In genomic region chrX:20498851-20499635, GRCh38 we compare ENCODE assay signal across 32 cellular contexts.
DNase-seq lines count a peak whose midpoint lies in the region; ATAC-seq and TF ChIP-seq lines count a peak whose summit lies in the region.
"Had no signal": no experiment of that assay in that cellular context is flagged by ENCODE, and none has a peak within 500 bp of the region (broad histone marks: within the 10 kb centered on the region; RNA-seq: fewer than 3 reads in every experiment).

No MANE protein-coding gene starts in this region.

- no peaks in the 10 kb centered on the region for H3K27me3 ChIP-seq in colonic mucosa
- H3K27me3 ChIP-seq: BLaER1 treated with 17β-estradiol and CSF1 and Interleukin-3, amounts not matched to agents 10 nM and 100 nM; sigmoid colon had no signal

- no peaks in the 10 kb centered on the region for H3K9me3 ChIP-seq in colonic mucosa
- no peaks in the 10 kb centered on the region for H3K9me3 ChIP-seq in mucosa of descending colon
- H3K9me3 ChIP-seq: BLaER1 treated with 17β-estradiol and CSF1 and Interleukin-3, amounts not matched to agents 10 nM and 100 nM; breast epithelium; lower lobe of right lung; prostate gland; sigmoid colon; tibial nerve had no signal

- ATAC-seq in mucosa of descending colon (peak; percentile 51), T-cell (replicated peaks in 1 of 4) (no peak), GM18511 (IDR thresholded peaks at IDR 0.05; ENCODE audit: unreplicated experiment) (no peak)
- ATAC-seq: lower lobe of right lung; naive thymus-derived CD8-positive, alpha-beta T cell; Panc1 had no signal

- peak overlapping the region; percentile 1 for H3K27ac ChIP-seq in colonic mucosa
- H3K27ac ChIP-seq: BLaER1 treated with 17β-estradiol and CSF1 and Interleukin-3, amounts not matched to agents 10 nM and 100 nM; breast epithelium; epithelial cell of prostate; lower lobe of right lung; prostate gland; sigmoid colon; tibial nerve had no signal

- H3K27ac Mint-ChIP-seq in T-cell, result no peak overlapping the region
- H3K27ac Mint-ChIP-seq: activated naive CD8-positive, alpha-beta T cell; activated T-cell treated with anti-CD3 and anti-CD28 coated beads, Interleukin-2, amount 50 U/mL, for 24 hours; stimulated activated effector memory CD8-positive, alpha-beta T cell treated with anti-CD3 and anti-CD28 coated beads, Interleukin-12 subunit alpha, Interleukin-12 subunit beta, amount 100 ng/mL, for 72 hours had no signal

- peaks cover 3 to 31% of the 10 kb centered on the region in 2 donors for H3K27me3 Mint-ChIP-seq in T-cell

- POLR2A ChIA-PET in T-cell (lab: Charles Lee), result no interaction called here

- CTCF ChIA-PET in T-cell (lab: Charles Lee), result no interaction called here

- H3K4me3 Mint-ChIP-seq in T-cell, result no peak overlapping the region
- H3K4me3 Mint-ChIP-seq: activated naive CD8-positive, alpha-beta T cell; activated T-cell treated with anti-CD3 and anti-CD28 coated beads, Interleukin-2, amount 50 U/mL, for 24 hours had no signal

- TF ChIP-seq CTCF in colonic mucosa (IDR thresholded peaks at IDR 0.05) (no peak), mucosa of descending colon (IDR thresholded peaks at IDR 0.05) (no peak)

- no peaks in the 10 kb centered on the region for H3K9me3 Mint-ChIP-seq in T-cell
- H3K9me3 Mint-ChIP-seq: activated T-cell treated with anti-CD3 and anti-CD28 coated beads, Interleukin-2, amount 50 U/mL, for 24 hours; naive thymus-derived CD8-positive, alpha-beta T cell; stimulated activated effector memory CD8-positive, alpha-beta T cell treated with anti-CD3 and anti-CD28 coated beads, Interleukin-12 subunit alpha, Interleukin-12 subunit beta, amount 100 ng/mL, for 72 hours had no signal

- intact Hi-C loops in colonic mucosa (cut with DNase I) (no loop called here), mucosa of descending colon (cut with DNase I, micrococcal nuclease) (no loop called here)

- no peak overlapping the region for H3K4me3 ChIP-seq in colonic mucosa
- no peak overlapping the region for H3K4me3 ChIP-seq in mucosa of descending colon
- H3K4me3 ChIP-seq: BLaER1 treated with 17β-estradiol and CSF1 and Interleukin-3, amounts not matched to agents 10 nM and 100 nM; breast epithelium; lower lobe of right lung; prostate gland; sigmoid colon; tibial nerve had no signal

- H3K4me1 Mint-ChIP-seq in T-cell, result peaks cover 9 to 17% (median 13%) of the 10 kb centered on the region in 3 donors

- no peaks in the 10 kb centered on the region for H3K4me1 ChIP-seq in colonic mucosa
- H3K4me1 ChIP-seq in mucosa of descending colon (ENCODE audit: low read depth), result no peaks in the 10 kb centered on the region
- H3K4me1 ChIP-seq: BLaER1 treated with 17β-estradiol and CSF1 and Interleukin-3, amounts not matched to agents 10 nM and 100 nM; breast epithelium; lower lobe of right lung; prostate gland; tibial nerve had no signal

- H3K36me3 ChIP-seq in colonic mucosa (no peaks in the 10 kb centered on the region), mucosa of descending colon (ENCODE audit: low read depth) (no peaks in the 10 kb centered on the region)
- H3K36me3 ChIP-seq: BLaER1 treated with 17β-estradiol and CSF1 and Interleukin-3, amounts not matched to agents 10 nM and 100 nM; breast epithelium; lower lobe of right lung; prostate gland; sigmoid colon; tibial nerve had no signal

- H3K36me3 Mint-ChIP-seq in T-cell, result no peaks in the 10 kb centered on the region
- H3K36me3 Mint-ChIP-seq: activated naive CD8-positive, alpha-beta T cell; naive thymus-derived CD8-positive, alpha-beta T cell; stimulated activated effector memory CD8-positive, alpha-beta T cell treated with anti-CD3 and anti-CD28 coated beads, Interleukin-12 subunit alpha, Interleukin-12 subunit beta, amount 100 ng/mL, for 72 hours had no signal

- DNase-seq in EH (ENCODE audit: low read depth) (peak; percentile 40), LHCN-M2 (ENCODE audit: low read depth) (peak; percentile 24), colonic mucosa (no peak), mucosa of descending colon (no peak), T-cell (no peak)
- DNase-seq in central memory CD4-positive, alpha-beta T cell, result no peak
- DNase-seq: activated CD4-positive, alpha-beta T cell treated with anti-CD3 and anti-CD28 coated beads for 48 hours; activated CD8-positive, alpha-beta memory T cell treated with anti-CD3 and anti-CD28 coated beads for 24 hours; activated effector memory CD4-positive, alpha-beta T cell treated with anti-CD3 and anti-CD28 coated beads, Interleukin-2, amount 50 U/mL, for 16 hours; activated T-cell treated with anti-CD3 and anti-CD28 coated beads, Interleukin-2, amount 50 U/mL, for 24 hours; cortex of kidney; DND-41; effector memory CD4-positive, alpha-beta T cell; kidney; lower lobe of right lung; naive thymus-derived CD8-positive, alpha-beta T cell; NCI-H1092; NCI-H1694; NCI-H2171; NCI-H524 treated with DMSO at 0.1 percent for 48 hours; nucleus accumbens; Right ventricle myocardium superior; sigmoid colon had no signal

- no peak overlapping the region for H3K9ac ChIP-seq in colonic mucosa (ENCODE audit: low read depth in 2 of 2, low read length in 2 of 2)
- H3K9ac ChIP-seq: BLaER1 treated with 17β-estradiol and CSF1 and Interleukin-3, amounts not matched to agents 10 nM and 100 nM had no signal

Comparison
In these comparisons a context has a peak if more than half of its experiments do, and no peak if none do; other contexts are left out.
1. DNase-seq: peak in EH (single experiment) and LHCN-M2 (single experiment); none in colonic mucosa (single experiment), mucosa of descending colon (0 of 3), T-cell (0 of 34) and central memory CD4-positive, alpha-beta T cell (single experiment).